In genomic region chr3:195151866-195152526, GRCh38 we compare ENCODE assay signal across 11 cellular contexts.
DNase-seq lines count a peak whose midpoint lies in the region; ATAC-seq, FAIRE-seq and TF ChIP-seq lines count a peak whose summit lies in the region.
"Had no signal": no experiment of that assay in that cellular context is flagged by ENCODE, and none has a peak within 500 bp of the region (broad histone marks: within the 10 kb centered on the region; RNA-seq: fewer than 3 reads in every experiment).

No MANE protein-coding gene starts in this region.

- H3K9me3 ChIP-seq in HepG2 (ENCODE audit: low read length): no peaks in the 10 kb centered on the region
- H3K9me3 ChIP-seq in right lobe of liver: no peaks in the 10 kb centered on the region

- no peaks in the 10 kb centered on the region for H4K20me1 ChIP-seq in HepG2 (ENCODE audit: insufficient read depth, low read length)

- ATAC-seq in HepG2 (no peak), right lobe of liver (no peak), GM19467 (IDR thresholded peaks at IDR 0.05; ENCODE audit: unreplicated experiment) (no peak), WTC11 (no peak)

- no peak overlapping the region for H3K27ac Mint-ChIP-seq in WTC11
- H3K27ac Mint-ChIP-seq: activated naive CD8-positive, alpha-beta T cell treated with anti-CD3 and anti-CD28 coated beads, Interleukin-2, amount 10 ng/mL, durations not matched to agents 7 days and 5 days; CD4-positive, alpha-beta T cell had no signal

- H3K79me2 ChIP-seq in HepG2 (ENCODE audit: insufficient read depth, low read length): no peaks in the 10 kb centered on the region

- no peaks in the 10 kb centered on the region for H3K36me3 Mint-ChIP-seq in WTC11

- H3K4me2 ChIP-seq in HepG2 (ENCODE audit: low read depth, low read length): no peak overlapping the region

- no peak for TF ChIP-seq POLR2A in HepG2 (IDR thresholded peaks at IDR 0.05; ENCODE audit: insufficient read depth in 1 of 2, low read depth in 2 of 2, low read length in 2 of 2)
- TF ChIP-seq POLR2A in right lobe of liver (IDR thresholded peaks at IDR 0.05): no peak
- TF ChIP-seq POLR2A in GM12891 (IDR thresholded peaks at IDR 0.05; ENCODE audit: low read depth, low read length): no peak

- TF ChIP-seq CTCF in HepG2 (CRISPR knock-in tag; IDR thresholded peaks at IDR 0.05): no peak
- no peak for TF ChIP-seq CTCF in right lobe of liver (IDR thresholded peaks at IDR 0.05)
- no peak for TF ChIP-seq CTCF in cardiac fibroblast (IDR thresholded peaks at IDR 0.05; ENCODE audit: low read depth, low read length)
- no peak for TF ChIP-seq CTCF in WTC11 (IDR thresholded peaks at IDR 0.05)

- no peak overlapping the region for H3K9ac ChIP-seq in HepG2 (ENCODE audit: insufficient read depth, low read depth, low read length)

- POLR2A ChIA-PET in HepG2 (lab: Yijun Ruan, JAX): interaction anchor here (1.0 kb wide), 1 partner anchor 10 kb away, joined by 5 read pairs; no protein-coding TSS in a partner anchor
- POLR2A ChIA-PET in WTC11 (lab: Charles Lee): no interaction called here

- H2AFZ ChIP-seq in HepG2 (ENCODE audit: low read length): no peak overlapping the region

- CTCF ChIA-PET in HepG2 (lab: Yijun Ruan, JAX; ENCODE audit: low intra/inter-chr PET ratio, low total read pairs) (no interaction called here), WTC11 (lab: Charles Lee) (no interaction called here)

- H3K27ac ChIP-seq in HepG2 (ENCODE audit: extremely low read length, insufficient read depth, low read length) (no peak overlapping the region), right lobe of liver (no peak overlapping the region)

- no peaks in the 10 kb centered on the region for H3K9me3 Mint-ChIP-seq in WTC11
- H3K9me3 Mint-ChIP-seq: activated naive CD8-positive, alpha-beta T cell treated with anti-CD3 and anti-CD28 coated beads, Interleukin-2, amount 10 ng/mL, durations not matched to agents 7 days and 5 days; CD4-positive, alpha-beta T cell had no signal

- no peak overlapping the region for H3K4me3 Mint-ChIP-seq in WTC11
- H3K4me3 Mint-ChIP-seq: activated naive CD8-positive, alpha-beta T cell treated with anti-CD3 and anti-CD28 coated beads, Interleukin-2, amount 10 ng/mL, durations not matched to agents 7 days and 5 days; CD4-positive, alpha-beta T cell had no signal

- in situ Hi-C loops in HepG2 (cut with HindIII; ENCODE audit: extremely low pct_ligation_motif_present, low pct_unique_long_range_greater_than_20kb): no loop called here

- TF ChIP-seq EP300 in HepG2 (IDR thresholded peaks at IDR 0.05; ENCODE audit: low read depth in 2 of 2, low read length in 2 of 2) (no peak), HepG2 (CRISPR knock-in tag; IDR thresholded peaks at IDR 0.05; ENCODE audit: borderline replicate concordance) (no peak)

- BruUV-seq in HepG2 (replicated peaks; lab: Mats Ljungman, UMichigan): no TSS peak

- no peak overlapping the region for H3K4me3 ChIP-seq in HepG2 (replicated peaks in 1 of 3; ENCODE audit: insufficient read depth in 1 of 3, low read depth in 2 of 3, low read length in 3 of 3)
- no peak overlapping the region for H3K4me3 ChIP-seq in right lobe of liver
- H3K4me3 ChIP-seq in cardiac fibroblast (replicated peaks in 1 of 2; ENCODE audit: low read depth in 2 of 2, low read length in 2 of 2): no peak overlapping the region

- no peak for FAIRE-seq in HepG2 (lab: Jason Lieb, UNC)
- FAIRE-seq in GM12891 (lab: Jason Lieb, UNC): no peak

- peak; percentile 50 for DNase-seq in HepG2 (ENCODE audit: low spot score)
- DNase-seq in right lobe of liver: no peak
- peak; percentile 56 to 97 for DNase-seq in cardiac fibroblast (ENCODE audit: low read depth in 2 of 2)
- peak; percentile 68 to 95 for DNase-seq in lung microvascular endothelial cell (ENCODE audit: low read depth in 2 of 2)
- no peak for DNase-seq in GM12891 (ENCODE audit: insufficient read length, low spot score)
- DNase-seq in globus pallidus (ENCODE audit: low spot score): no peak
- DNase-seq in WTC11 (ENCODE audit: low spot score): no peak
- DNase-seq: activated naive CD8-positive, alpha-beta T cell treated with anti-CD3 and anti-CD28 coated beads, Interleukin-2, amount 10 ng/mL, durations not matched to agents 7 days and 5 days; CD4-positive, alpha-beta T cell; NCI-H2029 treated with DMSO at 0.1 percent for 48 hours had no signal

- H3K27me3 Mint-ChIP-seq in WTC11 (ENCODE audit: low read depth): no peaks in the 10 kb centered on the region
- H3K27me3 Mint-ChIP-seq: activated naive CD8-positive, alpha-beta T cell treated with anti-CD3 and anti-CD28 coated beads, Interleukin-2, amount 10 ng/mL, durations not matched to agents 7 days and 5 days had no signal

- no peak for TF ChIP-seq RAD21 in HepG2 (CRISPR knock-in tag; IDR thresholded peaks at IDR 0.05)

- H3K4me1 ChIP-seq in HepG2 (ENCODE audit: insufficient read depth, low read length) (peaks cover 66% of the 10 kb centered on the region), right lobe of liver (peaks cover 0 to 11% (median 1%) of the 10 kb centered on the region in 4 donors)

- intact Hi-C loops in HepG2 (cut with micrococcal nuclease; ENCODE audit: unreplicated experiment): no loop called here
- intact Hi-C loops in right lobe of liver (cut with DNase I): no loop called here

- 98% methylated on average over 11 of the region's 11 CpGs for WGBS in HepG2 (ENCODE audit: low lambda C conversion rate)
- 82% methylated on average over 9 of the region's 11 CpGs for WGBS in right lobe of liver (ENCODE audit: insufficient coverage, low coverage, low lambda C conversion rate, missing lambda C conversion rate)

- H3K27me3 ChIP-seq in HepG2 (ENCODE audit: control insufficient read depth in 1 of 2, insufficient read depth in 2 of 2, low read length in 2 of 2) (no peaks in the 10 kb centered on the region), right lobe of liver (no peaks in the 10 kb centered on the region)

- H3K36me3 ChIP-seq in HepG2 (replicated peaks in 1 of 2; ENCODE audit: control insufficient read depth in 1 of 2, insufficient read depth in 2 of 2, low read length in 2 of 2) (peaks cover 4 to 8% of the 10 kb centered on the region in 2 experiments; a peak in 1 of 5 replicates), right lobe of liver (no peaks in the 10 kb centered on the region)

- peaks cover 74% of the 10 kb centered on the region for H3K4me1 Mint-ChIP-seq in WTC11

TF ChIP-seq in HepG2, 621 proteins besides CTCF, POLR2A, EP300 and RAD21 (continues in another document):
- TF ChIP-seq ATRX (CRISPR knock-in tag; IDR thresholded peaks at IDR 0.05; ENCODE audit: borderline replicate concordance) (no peak), ZNF766 (CRISPR knock-in tag; IDR thresholded peaks at IDR 0.05; ENCODE audit: borderline replicate concordance) (no peak), ZNF619 (CRISPR knock-in tag; IDR thresholded peaks at IDR 0.05) (no peak), GTF2F1 (IDR thresholded peaks at IDR 0.05; ENCODE audit: low read length) (no peak), ARNTL (CRISPR knock-in tag; IDR thresholded peaks at IDR 0.05) (no peak), FOSL2 (CRISPR knock-in tag; IDR thresholded peaks at IDR 0.05) (peak; percentile 44; the same call in 1 of the 2 replicates)

TF ChIP-seq in GM12891, 5 proteins besides CTCF, POLR2A, EP300 and RAD21:
- TF ChIP-seq PAX5 (IDR thresholded peaks at IDR 0.05; ENCODE audit: insufficient read depth, low read length, severe bottlenecking): no peak
- no peak for TF ChIP-seq POLR2AphosphoS5 (IDR thresholded peaks at IDR 0.05; ENCODE audit: low read depth, low read length)
- no peak for TF ChIP-seq TAF1 (IDR thresholded peaks at IDR 0.05; ENCODE audit: low read depth, low read length)
- TF ChIP-seq POU2F2 (IDR thresholded peaks at IDR 0.05; ENCODE audit: low read depth, low read length): no peak
- TF ChIP-seq SPI1 (IDR thresholded peaks at IDR 0.05; ENCODE audit: low read depth, low read length): no peak

TF ChIP-seq in WTC11, 78 proteins besides CTCF, POLR2A, EP300 and RAD21:
- no peak for TF ChIP-seq SMAD4 (CRISPR knock-in tag; IDR thresholded peaks at IDR 0.05)

Comparison
In these comparisons a context has a peak if more than half of its experiments do, and no peak if none do; other contexts are left out.
1. DNase-seq: peak in HepG2 (single experiment), cardiac fibroblast (2 of 2) and lung microvascular endothelial cell (2 of 2); none in right lobe of liver (0 of 3), GM12891 (single experiment), globus pallidus (single experiment) and WTC11 (single experiment).